ENCODE assay signal across 8 cellular contexts in the genomic region with DNA sequence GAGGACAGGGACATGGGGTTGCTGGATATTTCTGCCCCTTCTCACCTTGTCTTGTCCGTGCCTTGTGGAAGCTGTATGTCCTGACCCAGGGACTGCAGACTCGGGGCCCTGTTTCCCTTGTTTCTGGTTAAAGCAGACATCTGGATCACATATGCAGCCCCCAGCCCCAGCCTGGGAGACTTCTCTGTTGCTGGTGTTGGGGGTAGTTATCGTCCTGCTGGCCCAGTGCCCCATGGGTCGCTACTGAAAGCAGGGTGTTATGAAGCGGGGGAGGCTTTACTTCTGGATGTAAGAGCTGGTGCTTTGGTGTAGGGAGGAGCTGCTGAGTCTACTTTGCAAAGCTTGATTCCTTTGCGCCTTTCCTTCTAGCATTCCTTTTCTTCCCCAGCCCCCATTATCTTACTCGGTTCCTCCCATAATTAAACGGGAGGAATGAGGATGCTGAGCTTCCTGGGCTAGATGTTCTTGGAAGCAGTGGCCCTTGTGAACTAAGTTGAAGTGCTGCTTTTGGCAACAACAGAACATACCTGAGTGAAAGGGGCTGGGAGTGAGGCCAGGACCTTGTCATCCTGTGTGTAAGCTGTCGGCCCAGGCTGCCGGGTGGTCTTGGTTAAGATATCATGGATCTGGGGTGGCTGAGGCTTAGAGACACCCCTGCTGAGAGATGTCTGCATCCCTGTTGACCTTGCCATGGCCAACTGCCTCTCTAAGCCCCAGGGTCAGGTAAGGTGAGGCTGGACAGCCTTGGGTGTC. TPM values are rescaled to one million over a fixed set of nuclear protein-coding genes. Genes with fewer than 3 reads are reported as not detected.
A peak's percentile ranks its signal among the peaks of the same experiment; 100 is the strongest.
DNase-seq lines count a peak whose midpoint lies in the region; ATAC-seq, FAIRE-seq and TF ChIP-seq lines count a peak whose summit lies in the region.

No MANE protein-coding gene starts in this region.

- no peaks in the 10 kb centered on the region for H3K9me3 Mint-ChIP-seq in astrocyte (ENCODE audit: unreplicated experiment)
- no peaks in the 10 kb centered on the region for H3K9me3 Mint-ChIP-seq in type B pancreatic cell

- no peak overlapping the region for H3K18ac ChIP-seq in mesendoderm (ENCODE audit: low read length)
- no peak overlapping the region for H3K18ac ChIP-seq in mesenchymal stem cell (ENCODE audit: low read depth in 1 of 2, low read length in 2 of 2)

- H3K9me3 ChIP-seq in heart left ventricle, result no peaks in the 10 kb centered on the region
- H3K9me3 ChIP-seq in right atrium auricular region, result no peaks in the 10 kb centered on the region
- no peaks in the 10 kb centered on the region for H3K9me3 ChIP-seq in astrocyte (ENCODE audit: insufficient read depth, low read depth, low read length)
- no peaks in the 10 kb centered on the region for H3K9me3 ChIP-seq in mesenchymal stem cell (ENCODE audit: control insufficient read depth, low read length)

- no peak for TF ChIP-seq CTCF in heart left ventricle (IDR thresholded peaks at IDR 0.05)
- TF ChIP-seq CTCF in right atrium auricular region (IDR thresholded peaks at IDR 0.05), result no peak
- TF ChIP-seq CTCF in astrocyte (IDR thresholded peaks at IDR 0.05; ENCODE audit: insufficient read depth, low read depth, low read length), result no peak
- no peak for TF ChIP-seq CTCF in type B pancreatic cell (conservative IDR thresholded peaks at IDR 0.05)

- H3K27ac ChIP-seq in heart left ventricle, result peak overlapping the region in 1 of 12 donors; percentile 53
- no peak overlapping the region for H3K27ac ChIP-seq in right atrium auricular region
- no peak overlapping the region for H3K27ac ChIP-seq in astrocyte (ENCODE audit: low read depth, low read length)
- H3K27ac ChIP-seq in mesendoderm (ENCODE audit: low read depth, low read length), result no peak overlapping the region
- no peak overlapping the region for H3K27ac ChIP-seq in mesenchymal stem cell (ENCODE audit: low read length, poor library complexity, severe bottlenecking)

- H3K27me3 ChIP-seq in heart left ventricle (no peaks in the 10 kb centered on the region), right atrium auricular region (no peaks in the 10 kb centered on the region), astrocyte (ENCODE audit: insufficient read depth, low read length) (no peaks in the 10 kb centered on the region), mesendoderm (ENCODE audit: insufficient read depth, low read length, poor library complexity) (no peaks in the 10 kb centered on the region), mesenchymal stem cell (ENCODE audit: control insufficient read depth in 1 of 2, insufficient read depth in 1 of 2, low read length in 2 of 2) (peaks cover 0 to 23% of the 10 kb centered on the region in 2 experiments)

- H3K27me3 Mint-ChIP-seq in astrocyte (ENCODE audit: low read depth, unreplicated experiment) (no peaks in the 10 kb centered on the region), type B pancreatic cell (peaks cover 7% of the 10 kb centered on the region)

- H3K23ac ChIP-seq in mesendoderm (ENCODE audit: low read length) (no peak overlapping the region), mesenchymal stem cell (ENCODE audit: low read length in 2 of 2) (peak overlapping the region in 1 of 2 experiments; percentile 10)

- no peak overlapping the region for H3K9ac ChIP-seq in astrocyte (ENCODE audit: low read length)
- H3K9ac ChIP-seq in mesendoderm (ENCODE audit: low read length), result peak overlapping the region; percentile 34
- H3K9ac ChIP-seq in mesenchymal stem cell (ENCODE audit: low read length), result no peak overlapping the region

- no peak overlapping the region for H4K91ac ChIP-seq in mesenchymal stem cell (ENCODE audit: low read length)

- no peak for DNase-seq in heart left ventricle
- DNase-seq in right atrium auricular region (ENCODE audit: low spot score), result no peak
- no peak for DNase-seq in astrocyte (ENCODE audit: low read depth)
- no peak for DNase-seq in mesendoderm
- DNase-seq in type B pancreatic cell (ENCODE audit: extremely low spot score, unreplicated experiment), result no peak
- DNase-seq in NCI-H748 (lab: John Stamatoyannopoulos, UW; ENCODE audit: unreplicated experiment), result no peak
- DNase-seq in mesenchymal stem cell, result no peak
- DNase-seq in EL, result no peak

- H3K4me3 Mint-ChIP-seq in astrocyte (ENCODE audit: unreplicated experiment), result peak overlapping the region; percentile 65
- H3K4me3 Mint-ChIP-seq in type B pancreatic cell, result peak overlapping the region; percentile 86

- H3K14ac ChIP-seq in mesenchymal stem cell (ENCODE audit: low read length in 2 of 2), result peak overlapping the region in 1 of 2 experiments; percentile 79

- H3K4me3 ChIP-seq in heart left ventricle (peak overlapping the region in 9 of 12 donors; percentile 12 to 70 (median 22)), right atrium auricular region (peak overlapping the region in 1 of 2 donors; percentile 16), astrocyte (ENCODE audit: insufficient read depth, low read depth, low read length) (peak overlapping the region; percentile 34), mesendoderm (ENCODE audit: low read length) (no peak overlapping the region), mesenchymal stem cell (ENCODE audit: insufficient read depth in 1 of 2, low read depth in 1 of 2, low read length in 2 of 2) (no peak overlapping the region)

- H3K36me3 ChIP-seq in heart left ventricle (peaks cover 0 to 10% (median 0%) of the 10 kb centered on the region in 9 donors), right atrium auricular region (no peaks in the 10 kb centered on the region), astrocyte (ENCODE audit: insufficient read depth, low read length) (no peaks in the 10 kb centered on the region), mesendoderm (ENCODE audit: control insufficient read depth, insufficient read depth, low read length) (no peaks in the 10 kb centered on the region), mesenchymal stem cell (ENCODE audit: control insufficient read depth in 1 of 2, insufficient read depth in 2 of 2, low read depth in 1 of 2, low read length in 2 of 2) (peaks cover 0 to 11% of the 10 kb centered on the region in 2 experiments)

- H3K79me2 ChIP-seq in astrocyte (ENCODE audit: insufficient read depth, low read length), result peaks cover 55% of the 10 kb centered on the region
- H3K79me2 ChIP-seq in mesendoderm (ENCODE audit: control insufficient read depth, insufficient read depth, low read length), result peaks cover 42% of the 10 kb centered on the region

- peaks cover 0 to 65% (median 33%) of the 10 kb centered on the region in 12 donors for H3K4me1 ChIP-seq in heart left ventricle
- peaks cover 0 to 40% of the 10 kb centered on the region in 2 donors for H3K4me1 ChIP-seq in right atrium auricular region
- peaks cover 21% of the 10 kb centered on the region for H3K4me1 ChIP-seq in astrocyte (ENCODE audit: insufficient read depth, low read length)
- peaks cover 19% of the 10 kb centered on the region for H3K4me1 ChIP-seq in mesendoderm (ENCODE audit: control insufficient read depth, low read depth, low read length)
- H3K4me1 ChIP-seq in mesenchymal stem cell (ENCODE audit: control insufficient read depth, insufficient read depth, low read depth, low read length), result peaks cover 33% of the 10 kb centered on the region

- ATAC-seq in heart left ventricle, result no peak

- H2AK5ac ChIP-seq in mesendoderm (ENCODE audit: low read length), result no peak overlapping the region
- H2AK5ac ChIP-seq in mesenchymal stem cell (ENCODE audit: low read length, severe bottlenecking), result no peak overlapping the region

- H4K8ac ChIP-seq in mesendoderm (ENCODE audit: low read depth, low read length), result no peak overlapping the region
- no peak overlapping the region for H4K8ac ChIP-seq in mesenchymal stem cell (ENCODE audit: low read length)

- peak overlapping the region; percentile 39 for H2AFZ ChIP-seq in astrocyte (ENCODE audit: low read depth, low read length)
- H2AFZ ChIP-seq in mesenchymal stem cell (ENCODE audit: low read depth, low read length), result no peak overlapping the region

- H2BK120ac ChIP-seq in mesendoderm (ENCODE audit: low read depth, low read length), result no peak overlapping the region
- no peak overlapping the region for H2BK120ac ChIP-seq in mesenchymal stem cell (ENCODE audit: low read depth, low read length)

- H3K27ac Mint-ChIP-seq in astrocyte (ENCODE audit: unreplicated experiment) (no peak overlapping the region), type B pancreatic cell (peak overlapping the region; percentile 84)

- H2BK5ac ChIP-seq in mesendoderm (ENCODE audit: low read length) (no peak overlapping the region), mesenchymal stem cell (ENCODE audit: low read depth, low read length, poor library complexity, severe bottlenecking) (no peak overlapping the region)

- H3K36me3 Mint-ChIP-seq in astrocyte (ENCODE audit: low read depth, unreplicated experiment), result peaks cover 9% of the 10 kb centered on the region
- H3K36me3 Mint-ChIP-seq in type B pancreatic cell, result peaks cover 42% of the 10 kb centered on the region

- no peak overlapping the region for H2BK12ac ChIP-seq in mesenchymal stem cell (ENCODE audit: low read length in 2 of 2)

- H4K20me1 ChIP-seq in astrocyte (ENCODE audit: insufficient read depth, low read length), result peaks cover 45% of the 10 kb centered on the region

- peak overlapping the region; percentile 79 for H3K4me2 ChIP-seq in astrocyte (ENCODE audit: low read length)
- peak overlapping the region; percentile 14 for H3K4me2 ChIP-seq in mesendoderm (ENCODE audit: low read length)
- H3K4me2 ChIP-seq in mesenchymal stem cell (ENCODE audit: low read length, poor library complexity, severe bottlenecking), result no peak overlapping the region

- H3K4me1 Mint-ChIP-seq in astrocyte (ENCODE audit: low read depth, unreplicated experiment), result peaks cover 14% of the 10 kb centered on the region
- H3K4me1 Mint-ChIP-seq in type B pancreatic cell (ENCODE audit: unreplicated experiment), result peaks cover 37% of the 10 kb centered on the region

- H4K5ac ChIP-seq in mesendoderm (ENCODE audit: low read length), result no peak overlapping the region

- peak overlapping the region; percentile 58 for H3K56ac ChIP-seq in mesendoderm (ENCODE audit: low read length)

- 58 to 66% (median 62%) methylated on average over 10 of the region's 10 CpGs for WGBS in heart left ventricle, 4 donors
- WGBS in mesendoderm (ENCODE audit: extremely low coverage, insufficient coverage, low lambda C conversion rate), result no CpG with 5 or more reads among the region's 10 CpGs
- 87% methylated on average over 5 of the region's 10 CpGs for WGBS in mesenchymal stem cell

- no peak for TF ChIP-seq POLR2A in heart left ventricle (IDR thresholded peaks at IDR 0.05)

- H3K4ac ChIP-seq in mesendoderm (ENCODE audit: low read depth, low read length) (no peak overlapping the region), mesenchymal stem cell (ENCODE audit: low read depth in 1 of 2, low read length in 2 of 2) (no peak overlapping the region)

- FAIRE-seq in astrocyte (lab: Jason Lieb, UNC), result no peak

- no peak overlapping the region for H2BK15ac ChIP-seq in mesendoderm (replicated peaks; ENCODE audit: low read depth)
- no peak overlapping the region for H2BK15ac ChIP-seq in mesenchymal stem cell (ENCODE audit: low read depth, poor library complexity, severe bottlenecking)

- intact Hi-C loops in heart left ventricle (cut with DNase I), result loop anchor here in 5 of 10 donors (5.0 to 10.0 kb wide), 5 partner anchors 61 to 163 kb away; partner anchors contain the start of genes STAMBP (in 4 of the 5) and DGUOK (in 3 of the 5)

- peaks cover 22% of the 10 kb centered on the region for H3K79me1 ChIP-seq in mesendoderm (ENCODE audit: low read length)
- H3K79me1 ChIP-seq in mesenchymal stem cell (replicated peaks; ENCODE audit: low read length, poor library complexity, severe bottlenecking), result peaks cover 44% of the 10 kb centered on the region

RNA-seq across cellular contexts. Expression of gene TET3, which starts 3.4 kb away (rescaled TPM):
- total RNA-seq in heart left ventricle (10 to 100 TPM in 1 of 9 donors, 1 to 10 TPM in 8; 1.8 to 12.6 (median 2.5) TPM), right atrium auricular region (1 to 10 TPM; 1.9 to 3.9 TPM), astrocyte (32.8 and 39.9 TPM in 2 replicates), type B pancreatic cell (ENCODE audit: low replicate concordance) (34.6 and 71.5 TPM in 2 replicates)
- 1 to 10 TPM; 1.2 to 4.2 TPM for polyA plus RNA-seq in heart left ventricle
- 7.5 TPM for polyA plus RNA-seq in mesendoderm (2013, experiment 1 of 2)
- 6.9 TPM for polyA plus RNA-seq in mesendoderm (2013, experiment 2 of 2)
- polyA plus RNA-seq in mesenchymal stem cell (2013, experiment 1 of 2), result 3.7 TPM
- 3.4 TPM for polyA plus RNA-seq in mesenchymal stem cell (2013, experiment 2 of 2)

Comparison
In these comparisons a context has a peak if more than half of its experiments do, and no peak if none do; other contexts are left out.
1. H3K4me3 ChIP-seq: peak in heart left ventricle (9 of 12) and astrocyte (single experiment); none in mesendoderm (single experiment) and mesenchymal stem cell (0 of 2).